ENCODE assay signal across 13 cellular contexts in genomic region chr4:14157262-14157661, GRCh38.
DNase-seq lines count a peak whose midpoint lies in the region; ATAC-seq lines count a peak whose summit lies in the region.
"Had no signal": no experiment of that assay in that cellular context is flagged by ENCODE, and none has a peak within 500 bp of the region (broad histone marks: within the 10 kb centered on the region; RNA-seq: fewer than 3 reads in every experiment).

No MANE protein-coding gene starts in this region.

- peak; percentile 67 for ATAC-seq in GM18519 (IDR thresholded peaks at IDR 0.05; ENCODE audit: low FRiP score, unreplicated experiment)
- ATAC-seq in GM21515 (IDR thresholded peaks at IDR 0.05; ENCODE audit: unreplicated experiment), result peak; percentile 53
- peak; percentile 33 for ATAC-seq in HG02981 (IDR thresholded peaks at IDR 0.05; ENCODE audit: unreplicated experiment)
- peak; percentile 62 for ATAC-seq in HG03565 (IDR thresholded peaks at IDR 0.05; ENCODE audit: unreplicated experiment)
- no peak for ATAC-seq in HG03135 (IDR thresholded peaks at IDR 0.05; ENCODE audit: unreplicated experiment)
- ATAC-seq: HepG2, T-helper 17 cell had no signal

- DNase-seq in C1 segment of cervical spinal cord (lab: John Stamatoyannopoulos, UW) (no peak), NCI-H187 (lab: John Stamatoyannopoulos, UW) (no peak), putamen (ENCODE audit: low spot score) (no peak)
- DNase-seq: activated CD4-positive, alpha-beta T cell treated with anti-CD3 and anti-CD28 coated beads, Interleukin-2, amount 10 ng/mL, durations not matched to agents 7 days and 5 days; anterior cingulate cortex; DMS79; T-helper 17 cell had no signal
